8 cellular contexts compared by ENCODE assay signal in genomic region chr14:65927871-65928270, GRCh38.
DNase-seq lines count a peak whose midpoint lies in the region; ATAC-seq and TF ChIP-seq lines count a peak whose summit lies in the region.

No MANE protein-coding gene starts in this region.

- H3K36me3 Mint-ChIP-seq in H9 (ENCODE audit: insufficient read depth in 1 of 3, low read depth in 3 of 3): peaks cover 3 to 4% (median 4%) of the 10 kb centered on the region in 3 experiments; a peak in 4 of 7 replicates
- H3K36me3 Mint-ChIP-seq in activated naive CD4-positive, alpha-beta T cell treated with anti-CD3 and anti-CD28 coated beads, Interleukin-2, amount 50 U/mL, for 24 hours: no peaks in the 10 kb centered on the region

- peaks cover 12% of the 10 kb centered on the region for H3K4me1 ChIP-seq in H9 (ENCODE audit: insufficient read depth, low read length)

- no peak overlapping the region for H3K14ac ChIP-seq in H9 (ENCODE audit: insufficient read depth, low read length)

- no peak overlapping the region for H2BK5ac ChIP-seq in H9 (ENCODE audit: insufficient read length, low read length)

- no peaks in the 10 kb centered on the region for H3K27me3 ChIP-seq in H9 (ENCODE audit: insufficient read depth, low read length)

- no peak overlapping the region for H4K91ac ChIP-seq in H9 (ENCODE audit: insufficient read length, low read depth, low read length)

- H3K23ac ChIP-seq in H9 (ENCODE audit: insufficient read length, low read depth, low read length): no peak overlapping the region

- H2AFZ ChIP-seq in H9 (ENCODE audit: low read length): peak overlapping the region; percentile 18

- H3K4me3 Mint-ChIP-seq in H9: no peak overlapping the region
- H3K4me3 Mint-ChIP-seq in activated naive CD4-positive, alpha-beta T cell treated with anti-CD3 and anti-CD28 coated beads, Interleukin-2, amount 50 U/mL, for 24 hours: peak overlapping the region; percentile 56

- H2BK15ac ChIP-seq in H9 (ENCODE audit: low read depth, low read length): no peak overlapping the region

- ATAC-seq in GM19328 (IDR thresholded peaks at IDR 0.05; ENCODE audit: unreplicated experiment) (no peak), GM18505 (IDR thresholded peaks at IDR 0.05; ENCODE audit: unreplicated experiment) (no peak)

- no peak for DNase-seq in H9
- DNase-seq in T-helper 22 cell (ENCODE audit: low read depth): peak; percentile 23
- peak; percentile 59 to 60 for DNase-seq in stimulated activated CD4-positive, alpha-beta T cell treated with anti-CD3 and anti-CD28 coated beads, Interleukin-2, amount 100 ng/mL, for 48 hours
- DNase-seq in anterior cingulate cortex (lab: John Stamatoyannopoulos, UW): no peak
- DNase-seq in NCI-H2171 treated with DMSO at 0.1 percent for 48 hours (lab: John Stamatoyannopoulos, UW): no peak

- no peak overlapping the region for H2BK20ac ChIP-seq in H9 (ENCODE audit: low read depth, low read length, poor library complexity, severe bottlenecking)

- H2AK5ac ChIP-seq in H9 (ENCODE audit: insufficient read length, low read length): no peak overlapping the region

- no CpG with 5 or more reads among the region's 10 CpGs for WGBS in H9 (ENCODE audit: extremely low coverage, insufficient read length, low lambda C conversion rate)

- no peaks in the 10 kb centered on the region for H3K79me2 ChIP-seq in H9 (ENCODE audit: insufficient read depth, low read length)

- no peak overlapping the region for H2BK120ac ChIP-seq in H9 (ENCODE audit: low read depth, low read length, poor library complexity, severe bottlenecking)

- no peak overlapping the region for H3T11ph ChIP-seq in H9 (ENCODE audit: low read length)

- H3K27ac Mint-ChIP-seq in H9: peak overlapping the region in 1 of 3 experiments; percentile 90; a peak in 2 of 7 replicates
- H3K27ac Mint-ChIP-seq in activated naive CD4-positive, alpha-beta T cell treated with anti-CD3 and anti-CD28 coated beads, Interleukin-2, amount 50 U/mL, for 24 hours: peak overlapping the region; percentile 91

- no peak overlapping the region for H2BK12ac ChIP-seq in H9 (ENCODE audit: insufficient read length, low read depth, low read length)

- H3K18ac ChIP-seq in H9 (ENCODE audit: insufficient read length, low read depth, low read length): no peak overlapping the region

- H4K20me1 ChIP-seq in H9 (ENCODE audit: control insufficient read depth, insufficient read depth, insufficient read length): no peaks in the 10 kb centered on the region

- TF ChIP-seq CTCF in H9 (conservative IDR thresholded peaks at IDR 0.05): no peak

- H3K27ac ChIP-seq in H9 (ENCODE audit: insufficient read length, low read depth, low read length): no peak overlapping the region

- no peak overlapping the region for H3K4me2 ChIP-seq in H9 (ENCODE audit: insufficient read depth, insufficient read length, low read length)

- no peak overlapping the region for H3K4ac ChIP-seq in H9 (ENCODE audit: low read depth, low read length)

- H3K79me1 ChIP-seq in H9 (ENCODE audit: insufficient read depth, low read depth, low read length, poor library complexity, severe bottlenecking): no peaks in the 10 kb centered on the region

- no peaks in the 10 kb centered on the region; a peak in 1 of 5 replicates for H3K9me3 Mint-ChIP-seq in H9
- H3K9me3 Mint-ChIP-seq in activated naive CD4-positive, alpha-beta T cell treated with anti-CD3 and anti-CD28 coated beads, Interleukin-2, amount 50 U/mL, for 24 hours: no peaks in the 10 kb centered on the region

- no peak overlapping the region for H3K56ac ChIP-seq in H9 (ENCODE audit: insufficient read length, low read depth, low read length)

- H4K8ac ChIP-seq in H9 (replicated peaks; ENCODE audit: insufficient read length, low read depth, low read length): no peak overlapping the region

- no peak overlapping the region for H4K5ac ChIP-seq in H9 (ENCODE audit: insufficient read length, low read depth, low read length)

- no peaks in the 10 kb centered on the region for H3K9me3 ChIP-seq in H9 (ENCODE audit: control insufficient read depth, low read depth, low read length)

- TF ChIP-seq POLR2A in GM18505 (IDR thresholded peaks at IDR 0.05; ENCODE audit: borderline replicate concordance, extremely low read depth, insufficient read depth, insufficient read length): no peak

- H3K23me2 ChIP-seq in H9 (ENCODE audit: insufficient read length, low read depth, low read length, poor library complexity, severe bottlenecking): no peaks in the 10 kb centered on the region

- H3K9ac ChIP-seq in H9 (ENCODE audit: extremely low read depth, insufficient read length, low read length): no peak overlapping the region

- H3K27me3 Mint-ChIP-seq in H9 (ENCODE audit: low read depth): no peaks in the 10 kb centered on the region
- no peaks in the 10 kb centered on the region for H3K27me3 Mint-ChIP-seq in activated naive CD4-positive, alpha-beta T cell treated with anti-CD3 and anti-CD28 coated beads, Interleukin-2, amount 50 U/mL, for 24 hours

- H3K4me1 Mint-ChIP-seq in H9: peaks cover 29 to 46% of the 10 kb centered on the region in 2 experiments
- H3K4me1 Mint-ChIP-seq in activated naive CD4-positive, alpha-beta T cell treated with anti-CD3 and anti-CD28 coated beads, Interleukin-2, amount 50 U/mL, for 24 hours: peaks cover 64% of the 10 kb centered on the region

Comparison
In these comparisons a context has a peak if more than half of its experiments do, and no peak if none do; other contexts are left out.
1. DNase-seq: peak in T-helper 22 cell (single experiment) and stimulated activated CD4-positive, alpha-beta T cell treated with anti-CD3 and anti-CD28 coated beads, Interleukin-2, amount 100 ng/mL, for 48 hours (2 of 2); none in H9 (single experiment), anterior cingulate cortex (0 of 58) and NCI-H2171 treated with DMSO at 0.1 percent for 48 hours (single experiment).